Comparison of ENCODE assay signal across 34 cellular contexts in genomic region chr1:1046767-1047166, GRCh38. TPM values are rescaled to one million over a fixed set of nuclear protein-coding genes. Genes with fewer than 3 reads are reported as not detected.
"Had no signal": no experiment of that assay in that cellular context is flagged by ENCODE, and none has a peak within 500 bp of the region (broad histone marks: within the 10 kb centered on the region; RNA-seq: fewer than 3 reads in every experiment).

No MANE protein-coding gene starts in this region.

- DNase-seq: naive thymus-derived CD4-positive, alpha-beta T cell; natural killer cell; nephron progenitor cell; occipital lobe; ovary; posterior cingulate gyrus; psoas muscle; right cardiac atrium; spleen; stimulated activated CD4-positive, alpha-beta T cell treated with anti-CD3 and anti-CD28 coated beads, Interleukin-12 subunit alpha, Interleukin-12 subunit beta, amount 100 ng/mL, for 4 hours; stimulated activated CD4-positive, alpha-beta T cell treated with anti-CD3 and anti-CD28 coated beads, Interleukin-1b, Interleukin-23, amount 100 ng/mL, for 48 hours; stimulated activated CD4-positive, alpha-beta T cell treated with anti-CD3 and anti-CD28 coated beads, Interleukin-4, amount 100 ng/mL, for 1 hour; stimulated activated CD4-positive, alpha-beta T cell treated with anti-CD3 and anti-CD28 coated beads, Interleukin-4, amount 100 ng/mL, for 4 hours; stimulated activated CD8-positive, alpha-beta memory T cell treated with anti-CD3 and anti-CD28 coated beads, Interleukin-4, amount 100 ng/mL, for 48 hours; stimulated activated naive CD4-positive, alpha-beta T cell; stimulated activated naive CD8-positive, alpha-beta T cell treated with anti-CD3 and anti-CD28 coated beads, Interleukin-15, amount 100 ng/mL, for 72 hours; stimulated activated naive CD8-positive, alpha-beta T cell treated with anti-CD3 and anti-CD28 coated beads, Interleukin-15, Interleukin-2, amounts not matched to agents 100 U/mL and 50 U/mL, for 24 hours; substantia nigra; testis; tibial artery; transverse colon; upper lobe of right lung; uterus had no signal

- H3K9ac ChIP-seq: parathyroid adenoma had no signal

- H3K9me3 ChIP-seq: ovary, psoas muscle, suprapubic skin, testis, tibial artery, transverse colon, upper lobe of right lung, uterus had no signal

- H3K4me1 Mint-ChIP-seq: naive thymus-derived CD4-positive, alpha-beta T cell; natural killer cell; nephron progenitor cell; neural crest cell; stimulated activated naive CD8-positive, alpha-beta T cell treated with anti-CD3 and anti-CD28 coated beads, Interleukin-15, amount 100 ng/mL, for 72 hours had no signal

- H3K27ac Mint-ChIP-seq: naive thymus-derived CD4-positive, alpha-beta T cell; natural killer cell; nephron progenitor cell; progenitor cell of endocrine pancreas; stimulated activated memory B cell treated with anti-CD40 and anti-IgM and Interleukin-4, amounts not matched to agents 10 μg/mL and 1 μg/mL and 100 μg/mL, for 72 hours; stimulated activated naive CD8-positive, alpha-beta T cell treated with anti-CD3 and anti-CD28 coated beads, Interleukin-15, amount 100 ng/mL, for 72 hours; type B pancreatic cell had no signal

- H3K36me3 Mint-ChIP-seq: natural killer cell had no signal

- H3K36me3 ChIP-seq: ovary, transverse colon, uterus had no signal

- H3K27me3 Mint-ChIP-seq: naive thymus-derived CD4-positive, alpha-beta T cell; progenitor cell of endocrine pancreas; stimulated activated memory B cell treated with anti-CD40 and anti-IgM and Interleukin-4, amounts not matched to agents 10 μg/mL and 1 μg/mL and 100 μg/mL, for 72 hours; stimulated activated naive CD8-positive, alpha-beta T cell treated with anti-CD3 and anti-CD28 coated beads, Interleukin-15, amount 100 ng/mL, for 72 hours; type B pancreatic cell had no signal

- H3K27ac ChIP-seq: ovary, parathyroid adenoma, psoas muscle, skin epidermis, spleen, suprapubic skin, testis, tibial artery, transverse colon, upper lobe of right lung, uterus had no signal

- H2AFZ ChIP-seq: parathyroid adenoma had no signal

- H3K27me3 ChIP-seq: ovary, spleen, suprapubic skin, testis, tibial artery, transverse colon, upper lobe of right lung, uterus had no signal

- H3K4me3 ChIP-seq: ovary, psoas muscle, skin epidermis, smooth muscle cell, spleen, suprapubic skin, testis, tibial artery, transverse colon, upper lobe of right lung, uterus had no signal

- H3K4me2 ChIP-seq: smooth muscle cell had no signal

- ATAC-seq: naive thymus-derived CD4-positive, alpha-beta T cell; natural killer cell; psoas muscle; right cardiac atrium; sciatic nerve; stimulated activated memory B cell treated with anti-CD40 and anti-IgM and Interleukin-4, amounts not matched to agents 10 μg/mL and 1 μg/mL and 100 μg/mL, for 72 hours; stimulated activated naive CD8-positive, alpha-beta T cell treated with anti-CD3 and anti-CD28 coated beads, Interleukin-15, amount 100 ng/mL, for 72 hours; stimulated activated naive CD8-positive, alpha-beta T cell treated with anti-CD3 and anti-CD28 coated beads, Interleukin-15, Interleukin-2, amounts not matched to agents 100 U/mL and 50 U/mL, for 24 hours; upper lobe of right lung had no signal

- H3K4me3 Mint-ChIP-seq: naive thymus-derived CD4-positive, alpha-beta T cell; natural killer cell; nephron progenitor cell; neural crest cell; stimulated activated memory B cell treated with anti-CD40 and anti-IgM and Interleukin-4, amounts not matched to agents 10 μg/mL and 1 μg/mL and 100 μg/mL, for 72 hours; stimulated activated naive CD8-positive, alpha-beta T cell treated with anti-CD3 and anti-CD28 coated beads, Interleukin-15, amount 100 ng/mL, for 72 hours; type B pancreatic cell had no signal

- H3K4me1 ChIP-seq: parathyroid adenoma, psoas muscle, spleen, testis, tibial artery, upper lobe of right lung, uterus had no signal

- H3K9me3 Mint-ChIP-seq: natural killer cell, nephron progenitor cell, neural crest cell, type B pancreatic cell had no signal

RNA-seq across cellular contexts. Expression of gene RNF223, which starts 27.3 kb away (rescaled TPM):
- total RNA-seq: natural killer cell, neural crest cell, occipital lobe, osteoblast, progenitor cell of endocrine pancreas, psoas muscle, renal cortical epithelial cell, right cardiac atrium, sciatic nerve, spleen, uterus had no signal
- polyA plus RNA-seq: naive thymus-derived CD4-positive, alpha-beta T cell; ovary; psoas muscle; right cardiac atrium; spleen had no signal
